ENCODE assay signal across 8 cellular contexts in genomic region chr3:59451041-59451763, GRCh38.
DNase-seq lines count a peak whose midpoint lies in the region; ATAC-seq, FAIRE-seq and TF ChIP-seq lines count a peak whose summit lies in the region.

No MANE protein-coding gene starts in this region.

- CTCF ChIA-PET in CD4-positive, alpha-beta memory T cell (lab: Charles Lee; ENCODE audit: partially characterized antibody), result interaction anchor here (1.1 to 3.8 kb wide), 3 partner anchors 10 to 137 kb away, joined by 4 to 15 read pairs (median 8); no protein-coding TSS in a partner anchor
- CTCF ChIA-PET in activated CD8-positive, alpha-beta T cell treated with anti-CD3 and anti-CD28 coated beads, Interleukin-2, amount 10 ng/mL, durations not matched to agents 7 days and 5 days (lab: Charles Lee), result interaction anchor here (0.6 to 2.5 kb wide), 6 partner anchors 15 to 148 kb away, joined by 3 to 6 read pairs (median 3); no protein-coding TSS in a partner anchor

- H3K27ac ChIP-seq in CD4-positive, alpha-beta memory T cell (ENCODE audit: low read depth, low read length), result peak overlapping the region; percentile 72
- H3K27ac ChIP-seq in left lung (peak overlapping the region; percentile 9 to 50), transverse colon (peak overlapping the region; percentile 18 to 70 (median 30)), kidney (ENCODE audit: low read depth in 2 of 2, low read length in 2 of 2) (no peak overlapping the region)

- no peak overlapping the region for H3K9ac ChIP-seq in kidney (ENCODE audit: low read length in 2 of 2)

- TF ChIP-seq CTCF in left lung (IDR thresholded peaks at IDR 0.05) (no peak), transverse colon (IDR thresholded peaks at IDR 0.05) (no peak), kidney (IDR thresholded peaks at IDR 0.05; ENCODE audit: borderline replicate concordance, extremely low read depth, insufficient read depth) (no peak)

- H3K4me1 Mint-ChIP-seq in CD4-positive, alpha-beta memory T cell, result peaks cover 50 to 81% (median 70%) of the 10 kb centered on the region in 4 donors
- peaks cover 62% of the 10 kb centered on the region for H3K4me1 Mint-ChIP-seq in activated CD8-positive, alpha-beta T cell treated with anti-CD3 and anti-CD28 coated beads, Interleukin-2, amount 10 ng/mL, durations not matched to agents 7 days and 5 days (ENCODE audit: low read depth)

- no peak for TF ChIP-seq EP300 in transverse colon (IDR thresholded peaks at IDR 0.05; ENCODE audit: low read depth)

- TF ChIP-seq POLR2A in transverse colon (IDR thresholded peaks at IDR 0.05), result no peak

- intact Hi-C loops in CD4-positive, alpha-beta memory T cell (cut with micrococcal nuclease), result loop anchor here (1.0 to 10.0 kb wide), 5 partner anchors 27 to 564 kb away; no protein-coding TSS in a partner anchor
- intact Hi-C loops in left lung (cut with DNase I) (no loop called here), transverse colon (cut with DNase I; ENCODE audit: low total_unique reads) (no loop called here), kidney (cut with DNase I) (no loop called here)

- peak; percentile 94 for ATAC-seq in GM21381 (IDR thresholded peaks at IDR 0.05; ENCODE audit: unreplicated experiment)
- peak; percentile 95 for ATAC-seq in activated CD8-positive, alpha-beta T cell treated with anti-CD3 and anti-CD28 coated beads, Interleukin-2, amount 10 ng/mL, durations not matched to agents 7 days and 5 days
- peak; percentile 86 for ATAC-seq in left lung

- H3K27me3 ChIP-seq in CD4-positive, alpha-beta memory T cell (ENCODE audit: insufficient read depth, low read length), result no peaks in the 10 kb centered on the region
- H3K27me3 ChIP-seq in left lung, result no peaks in the 10 kb centered on the region
- H3K27me3 ChIP-seq in transverse colon, result no peaks in the 10 kb centered on the region

- peak overlapping the region; percentile 48 to 84 (median 74) for H3K4me3 Mint-ChIP-seq in CD4-positive, alpha-beta memory T cell
- peak overlapping the region; percentile 68 for H3K4me3 Mint-ChIP-seq in activated CD8-positive, alpha-beta T cell treated with anti-CD3 and anti-CD28 coated beads, Interleukin-2, amount 10 ng/mL, durations not matched to agents 7 days and 5 days

- H3K9me3 ChIP-seq in CD4-positive, alpha-beta memory T cell (ENCODE audit: control insufficient read depth in 1 of 2, low read length in 2 of 2), result no peaks in the 10 kb centered on the region
- H3K9me3 ChIP-seq in left lung, result no peaks in the 10 kb centered on the region
- no peaks in the 10 kb centered on the region for H3K9me3 ChIP-seq in transverse colon
- H3K9me3 ChIP-seq in kidney (ENCODE audit: control insufficient read depth in 1 of 2, low read length in 2 of 2), result no peaks in the 10 kb centered on the region

- peak overlapping the region in 1 of 2 donors; percentile 3 for H3K4me3 ChIP-seq in CD4-positive, alpha-beta memory T cell (ENCODE audit: low read length in 2 of 2)
- H3K4me3 ChIP-seq in left lung (no peak overlapping the region), transverse colon (no peak overlapping the region), kidney (ENCODE audit: low read length in 2 of 2) (no peak overlapping the region)

- in situ Hi-C loops in transverse colon (cut with MboI; ENCODE audit: low pct_ligation_motif_present in 1 of 4, low pct_unique_long_range_greater_than_20kb in 1 of 4, low sequenced_read_pairs in 3 of 4), result no loop called here

- H3K36me3 ChIP-seq in CD4-positive, alpha-beta memory T cell (ENCODE audit: insufficient read depth, low read length), result no peaks in the 10 kb centered on the region
- no peaks in the 10 kb centered on the region for H3K36me3 ChIP-seq in left lung
- H3K36me3 ChIP-seq in transverse colon, result no peaks in the 10 kb centered on the region
- H3K36me3 ChIP-seq in kidney (ENCODE audit: control insufficient read depth in 1 of 2, insufficient read depth in 2 of 2, low read length in 2 of 2), result no peaks in the 10 kb centered on the region

- H3K4me1 ChIP-seq in CD4-positive, alpha-beta memory T cell (ENCODE audit: insufficient read depth, low read length), result peaks cover 70% of the 10 kb centered on the region
- H3K4me1 ChIP-seq in left lung, result no peaks in the 10 kb centered on the region
- H3K4me1 ChIP-seq in transverse colon, result no peaks in the 10 kb centered on the region
- no peaks in the 10 kb centered on the region for H3K4me1 ChIP-seq in kidney (ENCODE audit: control insufficient read depth in 1 of 2, insufficient read depth in 1 of 2, low read depth in 1 of 2, low read length in 2 of 2)

- 39 to 53% methylated on average over 4 to 6 of the region's 6 CpGs for WGBS in transverse colon (ENCODE audit: low coverage in 1 of 2), 2 donors

- H3K27me3 Mint-ChIP-seq in CD4-positive, alpha-beta memory T cell, result no peaks in the 10 kb centered on the region
- no peaks in the 10 kb centered on the region for H3K27me3 Mint-ChIP-seq in activated CD8-positive, alpha-beta T cell treated with anti-CD3 and anti-CD28 coated beads, Interleukin-2, amount 10 ng/mL, durations not matched to agents 7 days and 5 days (ENCODE audit: low read depth)

- POLR2A ChIA-PET in CD4-positive, alpha-beta memory T cell (lab: Charles Lee; ENCODE audit: partially characterized antibody), result interaction anchor here (0.6 to 3.7 kb wide), 7 partner anchors 8 to 559 kb away, joined by 3 to 40 read pairs (median 4); no protein-coding TSS in a partner anchor
- POLR2A ChIA-PET in activated CD8-positive, alpha-beta T cell treated with anti-CD3 and anti-CD28 coated beads, Interleukin-2, amount 10 ng/mL, durations not matched to agents 7 days and 5 days (lab: Charles Lee), result no interaction called here

- peaks cover 0 to 8% (median 0%) of the 10 kb centered on the region in 8 donors for H3K9me3 Mint-ChIP-seq in CD4-positive, alpha-beta memory T cell
- no peaks in the 10 kb centered on the region for H3K9me3 Mint-ChIP-seq in activated CD8-positive, alpha-beta T cell treated with anti-CD3 and anti-CD28 coated beads, Interleukin-2, amount 10 ng/mL, durations not matched to agents 7 days and 5 days (ENCODE audit: insufficient read depth)

- H3K36me3 Mint-ChIP-seq in CD4-positive, alpha-beta memory T cell, result peaks cover 0 to 4% of the 10 kb centered on the region in 2 donors
- H3K36me3 Mint-ChIP-seq in activated CD8-positive, alpha-beta T cell treated with anti-CD3 and anti-CD28 coated beads, Interleukin-2, amount 10 ng/mL, durations not matched to agents 7 days and 5 days (ENCODE audit: low read depth), result peaks cover 37% of the 10 kb centered on the region

- H3K27ac Mint-ChIP-seq in CD4-positive, alpha-beta memory T cell, result peak overlapping the region; percentile 95 to 99 (median 98)
- peak overlapping the region; percentile 99 for H3K27ac Mint-ChIP-seq in activated CD8-positive, alpha-beta T cell treated with anti-CD3 and anti-CD28 coated beads, Interleukin-2, amount 10 ng/mL, durations not matched to agents 7 days and 5 days

- DNase-seq in CD4-positive, alpha-beta memory T cell, result peak; percentile 79 to 88 (median 85)
- DNase-seq in HT1080 (ENCODE audit: low read depth) (peak; percentile 43), left lung (no peak), transverse colon (peak; percentile 38), EL (no peak), kidney (no peak)
- DNase-seq in activated CD8-positive, alpha-beta T cell treated with anti-CD3 and anti-CD28 coated beads, Interleukin-2, amount 10 ng/mL, durations not matched to agents 7 days and 5 days, result peak; percentile 87

- FAIRE-seq in kidney (lab: Jason Lieb, UNC), result no peak

Comparison
In these comparisons a context has a peak if more than half of its experiments do, and no peak if none do; other contexts are left out.
1. DNase-seq: peak in CD4-positive, alpha-beta memory T cell (5 of 5), HT1080 (single experiment), activated CD8-positive, alpha-beta T cell treated with anti-CD3 and anti-CD28 coated beads, Interleukin-2, amount 10 ng/mL, durations not matched to agents 7 days and 5 days (single experiment) and transverse colon (single experiment); none in left lung (0 of 2), EL (single experiment) and kidney (single experiment).
2. H3K27ac ChIP-seq: peak in CD4-positive, alpha-beta memory T cell (single experiment), left lung (2 of 2) and transverse colon (4 of 4); none in kidney (0 of 2).
3. Peak in every context shown above with its lines, with median percentiles within 50 percentile points of each other: ATAC-seq.